ENCODE assay signal across 25 cellular contexts in the genomic region with DNA sequence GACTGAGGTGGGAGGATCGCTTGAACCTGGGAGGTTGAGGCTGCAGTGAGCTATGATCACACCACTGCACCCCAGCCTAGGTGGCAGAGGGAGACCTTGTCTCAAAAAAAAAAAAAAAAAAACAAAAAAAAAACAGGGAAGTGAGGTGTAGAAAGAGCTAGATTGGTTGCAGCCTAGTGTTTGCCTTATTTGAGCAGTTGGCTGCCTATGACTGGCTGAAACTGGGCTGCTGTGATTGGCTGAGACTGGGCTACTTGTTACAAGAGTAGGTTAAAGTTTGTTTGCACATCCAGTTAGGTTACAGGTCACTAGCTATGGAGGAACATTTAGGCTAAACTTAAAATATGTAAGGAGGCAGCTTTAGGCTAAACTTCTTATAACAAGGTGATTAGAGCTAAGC. TPM values are rescaled to one million over a fixed set of nuclear protein-coding genes. Genes with fewer than 3 reads are reported as not detected.
A peak's percentile ranks its signal among the peaks of the same experiment; 100 is the strongest.
DNase-seq lines count a peak whose midpoint lies in the region; ATAC-seq and TF ChIP-seq lines count a peak whose summit lies in the region.
"Had no signal": no experiment of that assay in that cellular context is flagged by ENCODE, and none has a peak within 500 bp of the region (broad histone marks: within the 10 kb centered on the region; RNA-seq: fewer than 3 reads in every experiment).

No MANE protein-coding gene starts in this region.

- peak overlapping the region in 5 of 12 donors; percentile 18 to 63 (median 55) for H3K27ac ChIP-seq in heart left ventricle
- H3K27ac ChIP-seq in upper lobe of right lung: no peak overlapping the region
- H3K27ac ChIP-seq in testis: no peak overlapping the region
- H3K27ac ChIP-seq: BLaER1 had no signal

- no peak for TF ChIP-seq POLR2A in heart left ventricle (IDR thresholded peaks at IDR 0.05)
- TF ChIP-seq POLR2A in testis (IDR thresholded peaks at IDR 0.05): no peak

- H3K36me3 ChIP-seq in heart left ventricle (no peaks in the 10 kb centered on the region), upper lobe of right lung (no peaks in the 10 kb centered on the region), testis (ENCODE audit: low read depth, missing control alignments) (no peaks in the 10 kb centered on the region)
- H3K36me3 ChIP-seq: MG63 had no signal

- H3K27me3 ChIP-seq in heart left ventricle (no peaks in the 10 kb centered on the region), upper lobe of right lung (no peaks in the 10 kb centered on the region), testis (no peaks in the 10 kb centered on the region)
- H3K27me3 ChIP-seq: BLaER1, MG63 had no signal

- intact Hi-C loops in heart left ventricle (cut with DNase I): no loop called here
- intact Hi-C loops in left cardiac atrium (cut with DNase I): no loop called here
- intact Hi-C loops in upper lobe of right lung (cut with DNase I): no loop called here
- intact Hi-C loops in testis (cut with DNase I; ENCODE audit: low total_unique reads): no loop called here

- DNase-seq in heart left ventricle: peak in 2 of 5 donors; percentile 32 to 41
- DNase-seq in left cardiac atrium: no peak
- peak; percentile 47 for DNase-seq in MV-4-11 (lab: John Stamatoyannopoulos, UW)
- peak; percentile 18 for DNase-seq in fibroblast of mammary gland (ENCODE audit: low read depth)
- DNase-seq in upper lobe of right lung: no peak
- no peak for DNase-seq in activated effector memory CD4-positive, alpha-beta T cell treated with anti-CD3 and anti-CD28 coated beads, Interleukin-2, amount 50 U/mL, for 16 hours
- DNase-seq in SHP77 (lab: John Stamatoyannopoulos, UW): no peak
- DNase-seq in testis: no peak
- DNase-seq: activated B cell treated with CpG ODN at 0.5 μM for 24 hours; activated CD4-positive, alpha-beta T cell treated with anti-CD3 and anti-CD28 coated beads, Interleukin-2, amount 50 U/mL, for 4 hours; activated CD8-positive, alpha-beta memory T cell treated with anti-CD3 and anti-CD28 coated beads, Interleukin-2, amount 50 U/mL, for 4 hours; Caco-2; central memory CD4-positive, alpha-beta T cell; dermis blood vessel endothelial cell; DMS79 treated with DMSO at 0.1 percent for 48 hours; kidney; mesendoderm; MG63; NCI-H1694 treated with DMSO at 0.1 percent for 48 hours; NCI-H526; nucleus accumbens; stimulated activated CD4-positive, alpha-beta T cell treated with anti-CD3 and anti-CD28 coated beads, Interleukin-2, amount 100 ng/mL, for 48 hours; substantia nigra had no signal

- H3K9me3 ChIP-seq in heart left ventricle: peaks cover 0 to 13% (median 0%) of the 10 kb centered on the region in 12 donors
- no peaks in the 10 kb centered on the region for H3K9me3 ChIP-seq in upper lobe of right lung
- H3K9me3 ChIP-seq in testis: no peaks in the 10 kb centered on the region
- H3K9me3 ChIP-seq: MG63 had no signal

- H3K4me1 ChIP-seq in heart left ventricle (peaks cover 0 to 38% (median 15%) of the 10 kb centered on the region in 12 donors), upper lobe of right lung (peaks cover 17% of the 10 kb centered on the region), testis (no peaks in the 10 kb centered on the region)
- H3K4me1 ChIP-seq: Caco-2 had no signal

- WGBS in heart left ventricle, 4 donors: 96 to 100% (median 99%) methylated on average over 1 of the region's 1 CpG
- WGBS in testis, 2 donors: 91 to 100% methylated on average over 1 of the region's 1 CpG

- TF ChIP-seq CTCF in heart left ventricle (IDR thresholded peaks at IDR 0.05) (no peak), fibroblast of mammary gland (conservative IDR thresholded peaks at IDR 0.05; ENCODE audit: control insufficient read depth, insufficient read depth, low read depth, low read length) (no peak), upper lobe of right lung (IDR thresholded peaks at IDR 0.05) (no peak), testis (IDR thresholded peaks at IDR 0.05) (no peak)

- H3K4me3 ChIP-seq in heart left ventricle (no peak overlapping the region), fibroblast of mammary gland (ENCODE audit: control insufficient read depth, low read depth, low read length) (no peak overlapping the region), upper lobe of right lung (no peak overlapping the region), testis (no peak overlapping the region)
- H3K4me3 ChIP-seq: BLaER1, MG63 had no signal

- peak; percentile 30 to 79 (median 71) for ATAC-seq in heart left ventricle
- ATAC-seq in left cardiac atrium: no peak
- peak; percentile 88 for ATAC-seq in upper lobe of right lung
- ATAC-seq: stimulated activated effector memory CD8-positive, alpha-beta T cell treated with anti-CD3 and anti-CD28 coated beads, Interleukin-12 subunit alpha, Interleukin-12 subunit beta, amount 100 ng/mL, for 72 hours had no signal

RNA-seq across cellular contexts. Expression of gene DHRS7B, which starts 5.7 kb away (rescaled TPM):
- total RNA-seq in heart left ventricle (10 to 100 TPM; 20.2 to 45.2 (median 34.7) TPM), left cardiac atrium (10 to 100 TPM; 25.2 to 39.6 TPM), upper lobe of right lung (24.7 TPM), testis (10 to 100 TPM; 39.0 to 53.6 TPM)
- polyA plus RNA-seq in heart left ventricle (10 to 100 TPM; 40.5 to 42.2 TPM), testis (ENCODE audit: insufficient read depth, low read depth, low replicate concordance) (81.7 TPM)

Comparison
In these comparisons a context has a peak if more than half of its experiments do, and no peak if none do; other contexts are left out.
1. ATAC-seq: peak in heart left ventricle (4 of 4) and upper lobe of right lung (single experiment); none in left cardiac atrium (0 of 2).
2. DNase-seq: peak in MV-4-11 (single experiment) and fibroblast of mammary gland (single experiment); none in left cardiac atrium (single experiment), upper lobe of right lung (single experiment), activated effector memory CD4-positive, alpha-beta T cell treated with anti-CD3 and anti-CD28 coated beads, Interleukin-2, amount 50 U/mL, for 16 hours (single experiment), SHP77 (0 of 2) and testis (single experiment).